Comparison of ENCODE assay signal across 8 cellular contexts in genomic region chr14:99972748-99973466, GRCh38.
DNase-seq lines count a peak whose midpoint lies in the region; ATAC-seq and TF ChIP-seq lines count a peak whose summit lies in the region.

No MANE protein-coding gene starts in this region.

- no peaks in the 10 kb centered on the region for H3K9me3 ChIP-seq in right lobe of liver

- H3K4me3 Mint-ChIP-seq in activated naive CD4-positive, alpha-beta T cell treated with anti-CD3 and anti-CD28 coated beads for 36 hours, result peak overlapping the region; percentile 98
- H3K4me3 Mint-ChIP-seq in activated naive CD8-positive, alpha-beta T cell treated with anti-CD3 and anti-CD28 coated beads, Interleukin-2, amount 50 U/mL, for 24 hours, result peak overlapping the region; percentile 94
- H3K4me3 Mint-ChIP-seq in type B pancreatic cell, result peak overlapping the region; percentile 94

- TF ChIP-seq CTCF in right lobe of liver (IDR thresholded peaks at IDR 0.05), result no peak
- TF ChIP-seq CTCF in type B pancreatic cell (conservative IDR thresholded peaks at IDR 0.05), result no peak
- TF ChIP-seq CTCF in GM20000 (IDR thresholded peaks at IDR 0.05; ENCODE audit: extremely low read depth, missing control alignments), result no peak

- H3K4me1 Mint-ChIP-seq in activated naive CD4-positive, alpha-beta T cell treated with anti-CD3 and anti-CD28 coated beads for 36 hours (ENCODE audit: low read depth), result peaks cover 18% of the 10 kb centered on the region
- peaks cover 32% of the 10 kb centered on the region for H3K4me1 Mint-ChIP-seq in activated naive CD8-positive, alpha-beta T cell treated with anti-CD3 and anti-CD28 coated beads, Interleukin-2, amount 50 U/mL, for 24 hours
- H3K4me1 Mint-ChIP-seq in type B pancreatic cell (ENCODE audit: unreplicated experiment), result peaks cover 25% of the 10 kb centered on the region

- peaks cover 5% of the 10 kb centered on the region for H3K36me3 Mint-ChIP-seq in activated naive CD4-positive, alpha-beta T cell treated with anti-CD3 and anti-CD28 coated beads for 36 hours (ENCODE audit: low read depth)
- peaks cover 2% of the 10 kb centered on the region for H3K36me3 Mint-ChIP-seq in activated naive CD8-positive, alpha-beta T cell treated with anti-CD3 and anti-CD28 coated beads, Interleukin-2, amount 50 U/mL, for 24 hours (ENCODE audit: low read depth)
- H3K36me3 Mint-ChIP-seq in type B pancreatic cell, result peaks cover 16% of the 10 kb centered on the region

- no peak for ATAC-seq in activated naive CD8-positive, alpha-beta T cell treated with anti-CD3 and anti-CD28 coated beads, Interleukin-2, amount 50 U/mL, for 24 hours
- ATAC-seq in right lobe of liver, result no peak

- peak overlapping the region; percentile 65 to 83 (median 81) for H3K4me3 ChIP-seq in right lobe of liver

- H3K36me3 ChIP-seq in right lobe of liver, result no peaks in the 10 kb centered on the region

- no peaks in the 10 kb centered on the region for H3K27me3 ChIP-seq in right lobe of liver

- WGBS in right lobe of liver (ENCODE audit: insufficient coverage, low coverage, low lambda C conversion rate, missing lambda C conversion rate), result 30% methylated on average over 11 of the region's 11 CpGs

- H3K4me1 ChIP-seq in right lobe of liver, result peaks cover 0 to 12% (median 0%) of the 10 kb centered on the region in 4 donors

- H3K9me3 Mint-ChIP-seq in activated naive CD4-positive, alpha-beta T cell treated with anti-CD3 and anti-CD28 coated beads for 36 hours, result peaks cover 2% of the 10 kb centered on the region
- no peaks in the 10 kb centered on the region for H3K9me3 Mint-ChIP-seq in activated naive CD8-positive, alpha-beta T cell treated with anti-CD3 and anti-CD28 coated beads, Interleukin-2, amount 50 U/mL, for 24 hours
- no peaks in the 10 kb centered on the region for H3K9me3 Mint-ChIP-seq in type B pancreatic cell

- peak overlapping the region in 2 of 3 donors; percentile 60 to 66 for H3K27ac ChIP-seq in right lobe of liver

- H3K27ac Mint-ChIP-seq in activated naive CD4-positive, alpha-beta T cell treated with anti-CD3 and anti-CD28 coated beads for 36 hours, result peak overlapping the region; percentile 86
- H3K27ac Mint-ChIP-seq in activated naive CD8-positive, alpha-beta T cell treated with anti-CD3 and anti-CD28 coated beads, Interleukin-2, amount 50 U/mL, for 24 hours, result peak overlapping the region; percentile 90
- peak overlapping the region; percentile 67 for H3K27ac Mint-ChIP-seq in type B pancreatic cell

- TF ChIP-seq POLR2A in right lobe of liver (IDR thresholded peaks at IDR 0.05), result no peak

- H3K27me3 Mint-ChIP-seq in activated naive CD4-positive, alpha-beta T cell treated with anti-CD3 and anti-CD28 coated beads for 36 hours (ENCODE audit: low read depth), result peaks cover 12% of the 10 kb centered on the region
- peaks cover 25% of the 10 kb centered on the region for H3K27me3 Mint-ChIP-seq in activated naive CD8-positive, alpha-beta T cell treated with anti-CD3 and anti-CD28 coated beads, Interleukin-2, amount 50 U/mL, for 24 hours
- H3K27me3 Mint-ChIP-seq in type B pancreatic cell, result peaks cover 12% of the 10 kb centered on the region

- intact Hi-C loops in activated naive CD4-positive, alpha-beta T cell treated with anti-CD3 and anti-CD28 coated beads for 36 hours (cut with micrococcal nuclease), result loop anchor here (2.0 to 5.0 kb wide), 3 partner anchors 130 to 404 kb away; partner anchors contain the start of gene WDR25
- intact Hi-C loops in right lobe of liver (cut with DNase I), result no loop called here

- CTCF ChIA-PET in activated naive CD4-positive, alpha-beta T cell treated with anti-CD3 and anti-CD28 coated beads for 36 hours (lab: Charles Lee), result interaction anchor here (0.6 to 2.5 kb wide), 3 partner anchors 10 to 183 kb away, joined by 4 to 9 read pairs (median 4); no protein-coding TSS in a partner anchor

- DNase-seq in activated naive CD4-positive, alpha-beta T cell treated with anti-CD3 and anti-CD28 coated beads for 36 hours, result no peak
- no peak for DNase-seq in activated naive CD4-positive, alpha-beta T cell treated with Interleukin-2 at 50 U/mL for 16 hours
- DNase-seq in activated naive CD8-positive, alpha-beta T cell treated with anti-CD3 and anti-CD28 coated beads, Interleukin-2, amount 50 U/mL, for 24 hours, result no peak
- DNase-seq in right lobe of liver (no peak), type B pancreatic cell (ENCODE audit: extremely low spot score, unreplicated experiment) (no peak), GM20000 (ENCODE audit: low spot score) (no peak), SIG-M5 treated with dmso at 0.1 percent for 504 hours (lab: John Stamatoyannopoulos, UW; ENCODE audit: unreplicated experiment) (no peak), anterior cingulate cortex (lab: John Stamatoyannopoulos, UW) (no peak)
